Comparison of ENCODE assay signal across 1 cellular context in genomic region chr19:49160450-49161189, GRCh38.
TF ChIP-seq lines count a peak whose summit lies in the region.

No MANE protein-coding gene starts in this region.

TF ChIP-seq in WTC11, 78 proteins besides CTCF, POLR2A, EP300 and RAD21 (continued from another document):
- TF ChIP-seq TEAD4 (CRISPR knock-in tag; IDR thresholded peaks at IDR 0.05) (no peak), ERG (CRISPR knock-in tag; IDR thresholded peaks at IDR 0.05) (no peak), AR (CRISPR knock-in tag; IDR thresholded peaks at IDR 0.05) (no peak), E2F1 (CRISPR knock-in tag; IDR thresholded peaks at IDR 0.05) (no peak), ETV6 (CRISPR knock-in tag; IDR thresholded peaks at IDR 0.05) (no peak), PRDM15 (CRISPR knock-in tag; IDR thresholded peaks at IDR 0.05) (no peak), NFE2L1 (CRISPR knock-in tag; IDR thresholded peaks at IDR 0.05) (no peak)
